In the genomic region with DNA sequence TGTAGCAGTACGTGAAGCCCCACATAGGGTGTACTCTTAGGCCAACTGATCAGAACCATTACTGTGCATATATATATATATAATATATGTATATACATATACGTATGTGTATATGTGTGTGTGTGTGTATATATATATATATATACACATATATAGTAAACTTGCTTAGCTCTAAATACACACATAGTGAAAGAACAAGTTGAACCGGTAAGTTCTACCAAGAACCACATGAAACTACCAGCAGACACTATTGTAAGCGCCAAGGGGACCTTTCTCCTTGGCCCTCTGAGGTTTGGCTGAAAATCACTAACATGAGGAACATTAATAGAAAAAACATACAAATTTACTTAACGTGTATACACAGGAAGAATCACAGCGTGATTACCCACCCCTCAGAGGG, we compare ENCODE assay signal across 11 cellular contexts. TPM values are rescaled to one million over a fixed set of nuclear protein-coding genes. Genes with fewer than 3 reads are reported as not detected.
DNase-seq lines count a peak whose midpoint lies in the region; ATAC-seq, FAIRE-seq and TF ChIP-seq lines count a peak whose summit lies in the region.
"Had no signal": no experiment of that assay in that cellular context is flagged by ENCODE, and none has a peak within 500 bp of the region (broad histone marks: within the 10 kb centered on the region; RNA-seq: fewer than 3 reads in every experiment).

No MANE protein-coding gene starts in this region.

- no peak for TF ChIP-seq POLR2A in GM12878 (IDR thresholded peaks at IDR 0.05; ENCODE audit: low read depth, low read length)
- TF ChIP-seq POLR2A in HepG2 (IDR thresholded peaks at IDR 0.05; ENCODE audit: insufficient read depth in 1 of 2, low read depth in 2 of 2, low read length in 2 of 2): no peak

- H4K20me1 ChIP-seq in GM12878 (ENCODE audit: control insufficient read depth, insufficient read depth): no peaks in the 10 kb centered on the region
- H4K20me1 ChIP-seq in HepG2 (ENCODE audit: insufficient read depth, low read length): peaks cover 20% of the 10 kb centered on the region

- H3K4me2 ChIP-seq in GM12878 (ENCODE audit: control insufficient read depth, insufficient read depth) (peak overlapping the region; percentile 86), HepG2 (ENCODE audit: low read depth, low read length) (peak overlapping the region; percentile 93)

- BruUV-seq in GM12878 (replicated peaks; lab: Mats Ljungman, UMichigan) (no TSS peak), HepG2 (replicated peaks; lab: Mats Ljungman, UMichigan) (no TSS peak)

- POLR2A ChIA-PET in GM12878 (lab: Charles Lee): interaction anchor here (1.4 kb wide), 1 partner anchor 496 kb away, joined by 5 read pairs; no protein-coding TSS in a partner anchor
- POLR2A ChIA-PET in HepG2 (lab: Yijun Ruan, JAX): no interaction called here
- POLR2A ChIA-PET in GM10248 (lab: Yijun Ruan, JAX): no interaction called here

- H3K79me2 ChIP-seq in ACC112 (ENCODE audit: control insufficient read depth, insufficient read depth, low read length, unreplicated experiment) (peaks cover 47% of the 10 kb centered on the region), GM12878 (ENCODE audit: control insufficient read depth, insufficient read depth, low read length) (peaks cover 55% of the 10 kb centered on the region), HepG2 (ENCODE audit: insufficient read depth, low read length) (peaks cover 44% of the 10 kb centered on the region)

- no peak for FAIRE-seq in GM12878 (lab: Jason Lieb, UNC)
- FAIRE-seq in HepG2 (lab: Jason Lieb, UNC): no peak

- H3K9ac ChIP-seq in GM12878 (ENCODE audit: control insufficient read depth, insufficient read depth, low read length) (peak overlapping the region; percentile 90), HepG2 (ENCODE audit: insufficient read depth, low read depth, low read length) (peak overlapping the region; percentile 93)

- TF ChIP-seq RAD21 in GM12878 (IDR thresholded peaks at IDR 0.05; ENCODE audit: insufficient read depth, low read depth, low read length) (no peak), HepG2 (CRISPR knock-in tag; IDR thresholded peaks at IDR 0.05) (no peak)

- RAD21 ChIA-PET in GM12878 (lab: Charles Lee; ENCODE audit: unreplicated experiment): interaction anchor here (0.6 to 4.8 kb wide), 7 partner anchors 237 to 531 kb away, joined by 3 to 83 read pairs (median 5); partner anchors contain the start of gene RXFP3

- TF ChIP-seq EP300 in GM12878 (IDR thresholded peaks at IDR 0.05; ENCODE audit: borderline replicate concordance in 1 of 2, control insufficient read depth in 1 of 2, low read depth in 2 of 2, low read length in 2 of 2) (no peak), HepG2 (IDR thresholded peaks at IDR 0.05; ENCODE audit: low read depth in 2 of 2, low read length in 2 of 2) (no peak), HepG2 (CRISPR knock-in tag; IDR thresholded peaks at IDR 0.05; ENCODE audit: borderline replicate concordance) (no peak)

- ATAC-seq in GM12878 (no peak), HepG2 (no peak), HG03521 (IDR thresholded peaks at IDR 0.05; ENCODE audit: unreplicated experiment) (no peak)
- ATAC-seq: activated T-cell treated with anti-CD3 and anti-CD28 coated beads, Interleukin-2, amount 50 U/mL, for 4 hours had no signal

- H3K27ac ChIP-seq in ACC112 (ENCODE audit: low read depth, low read length) (0 out of 2 replicates have a peak overlapping the region, but pooled peaks have one; percentile 79), HL-60 (replicated peaks) (no peak overlapping the region), GM12878 (ENCODE audit: control insufficient read depth, insufficient read depth) (peak overlapping the region; percentile 92), HepG2 (ENCODE audit: extremely low read length, insufficient read depth, low read length) (no peak overlapping the region)

- no peak for TF ChIP-seq CTCF in HL-60 (IDR thresholded peaks at IDR 0.05; ENCODE audit: insufficient read depth, low read length)
- TF ChIP-seq CTCF in GM12878 (IDR thresholded peaks at IDR 0.05 in 2 of 3, conservative IDR thresholded peaks at IDR 0.05 in 1 of 3; ENCODE audit: control insufficient read depth in 2 of 3, extremely low read depth in 1 of 3, insufficient read depth in 1 of 3, low read depth in 3 of 3, low read length in 3 of 3): no peak
- TF ChIP-seq CTCF in HepG2 (CRISPR knock-in tag; IDR thresholded peaks at IDR 0.05): no peak
- TF ChIP-seq CTCF in GM10248 (IDR thresholded peaks at IDR 0.05; ENCODE audit: control extremely low read depth, extremely low read depth, low read depth, missing control alignments): no peak

- H3K4me3 ChIP-seq in ACC112 (ENCODE audit: low read depth, low read length): peak overlapping the region; percentile 82
- peak overlapping the region; percentile 95 for H3K4me3 ChIP-seq in HL-60 (replicated peaks; ENCODE audit: insufficient read depth, low read length)
- peak overlapping the region; percentile 96 for H3K4me3 ChIP-seq in GM12878
- peak overlapping the region; percentile 84 to 96 (median 91); a peak in 5 of 6 replicates for H3K4me3 ChIP-seq in HepG2 (replicated peaks in 1 of 3; ENCODE audit: insufficient read depth in 1 of 3, low read depth in 2 of 3, low read length in 3 of 3)

- DNase-seq in HL-60 (ENCODE audit: low read depth in 1 of 2, low spot score in 1 of 2): no peak
- DNase-seq in GM12878 (ENCODE audit: low read depth, low spot score): no peak
- DNase-seq in HepG2 (ENCODE audit: low spot score): no peak
- no peak for DNase-seq in activated gamma-delta T cell (lab: John Stamatoyannopoulos, UW)
- no peak for DNase-seq in GM10248 (ENCODE audit: extremely low spot score)
- DNase-seq in GDM1 (lab: John Stamatoyannopoulos, UW): no peak
- DNase-seq: activated T-cell treated with anti-CD3 and anti-CD28 coated beads, Interleukin-2, amount 50 U/mL, for 4 hours; NCI-H82; T-helper 9 cell had no signal

- intact Hi-C loops in GM12878 (cut with micrococcal nuclease; ENCODE audit: unreplicated experiment) (loop anchor here (5.0 kb wide), 1 partner anchor 1028 kb away; no protein-coding TSS in a partner anchor), HepG2 (cut with micrococcal nuclease; ENCODE audit: unreplicated experiment) (no loop called here)

- H3K4me1 ChIP-seq in ACC112 (ENCODE audit: control insufficient read depth, insufficient read depth, low read length, unreplicated experiment) (peaks cover 6% of the 10 kb centered on the region), GM12878 (ENCODE audit: control insufficient read depth, insufficient read depth, low read length) (no peaks in the 10 kb centered on the region), HepG2 (ENCODE audit: insufficient read depth, low read length) (peaks cover 30% of the 10 kb centered on the region)

- 89% methylated on average over 6 of the region's 6 CpGs for whole genome bisulfite sequencing in GM12878 (ENCODE audit: insufficient coverage, insufficient replicate concordance, low lambda C conversion rate, missing lambda C conversion rate)
- WGBS in HepG2 (ENCODE audit: low lambda C conversion rate): 56% methylated on average over 6 of the region's 6 CpGs

- SMC1A ChIA-PET in GM12878 (lab: Charles Lee; ENCODE audit: uncharacterized antibody, unreplicated experiment): interaction anchor here (1.0 to 5.0 kb wide), 11 partner anchors 10 to 531 kb away, joined by 3 to 65 read pairs (median 4); partner anchors contain the start of gene RXFP3

- in situ Hi-C loops in GM12878 (cut with MboI) (loop anchor here (25.0 kb wide), 1 partner anchor 1023 kb away; no protein-coding TSS in a partner anchor), HepG2 (cut with HindIII; ENCODE audit: extremely low pct_ligation_motif_present, low pct_unique_long_range_greater_than_20kb) (loop anchor here (5.0 kb wide), 1 partner anchor 498 kb away; the partner anchor contains the start of gene RXFP3)

- H2AFZ ChIP-seq in ACC112 (ENCODE audit: low read length, unreplicated experiment) (no peak overlapping the region), GM12878 (ENCODE audit: control insufficient read depth, low read depth, low read length) (no peak overlapping the region), HepG2 (ENCODE audit: low read length) (no peak overlapping the region)

- H3K36me3 ChIP-seq in ACC112 (ENCODE audit: insufficient read depth, low read length) (no peaks in the 10 kb centered on the region), GM12878 (ENCODE audit: control insufficient read depth in 2 of 2, insufficient read depth in 2 of 2, low read length in 1 of 2) (no peaks in the 10 kb centered on the region), HepG2 (replicated peaks in 1 of 2; ENCODE audit: control insufficient read depth in 1 of 2, insufficient read depth in 2 of 2, low read length in 2 of 2) (no peaks in the 10 kb centered on the region; a peak in 1 of 5 replicates)

- CTCF ChIA-PET in GM12878 (lab: Yijun Ruan, JAX): interaction anchor here (0.6 to 4.5 kb wide), 6 partner anchors 14 to 531 kb away, joined by 3 to 40 read pairs (median 4); no protein-coding TSS in a partner anchor
- CTCF ChIA-PET in HepG2 (lab: Yijun Ruan, JAX; ENCODE audit: low intra/inter-chr PET ratio, low total read pairs): no interaction called here
- CTCF ChIA-PET in GM10248 (lab: Yijun Ruan, JAX): interaction anchor here (1.0 to 3.7 kb wide), 3 partner anchors 496 to 531 kb away, joined by 3 to 27 read pairs (median 10); partner anchors contain the start of gene RXFP3

- H3K27me3 ChIP-seq in ACC112 (ENCODE audit: insufficient read depth, low read length) (no peaks in the 10 kb centered on the region), HL-60 (ENCODE audit: insufficient read depth, poor library complexity, severe bottlenecking) (no peaks in the 10 kb centered on the region), GM12878 (replicated peaks in 1 of 2; ENCODE audit: control insufficient read depth in 2 of 2, insufficient read depth in 2 of 2, low read length in 1 of 2) (no peaks in the 10 kb centered on the region), HepG2 (ENCODE audit: control insufficient read depth in 1 of 2, insufficient read depth in 2 of 2, low read length in 2 of 2) (no peaks in the 10 kb centered on the region; a peak in 1 of 5 replicates)

- H3K9me3 ChIP-seq in GM12878 (replicated peaks; ENCODE audit: control insufficient read depth, insufficient read depth, low read length) (no peaks in the 10 kb centered on the region), HepG2 (ENCODE audit: low read length) (no peaks in the 10 kb centered on the region)

RNA-seq across cellular contexts. Expression of gene TARS1, which starts 1.8 kb away (rescaled TPM):
- 127 and 128 TPM in 2 replicates for total RNA-seq in GM12878 (2013; cell fraction: nucleolus; rRNA removed)
- 198 and 242 TPM in 2 replicates for total RNA-seq in GM12878 (2014; rRNA removed)
- total RNA-seq in GM12878 (2014; rRNA removed; fragmentation: Illumina TruSeq; extraction: Trizol): 320 and 350 TPM in 2 replicates
- total RNA-seq in GM12878 (2021): 212 and 216 TPM in 2 replicates
- 164 TPM for polyA plus RNA-seq in GM12878 (2011; ENCODE audit: low read depth)
- polyA plus RNA-seq in GM12878 (2011; rRNA removed): 172 and 312 TPM in 2 replicates
- polyA plus RNA-seq in GM12878 (2011; cell fraction: cytosol; rRNA removed): 80.0 and 82.0 TPM in 2 replicates
- polyA plus RNA-seq in GM12878 (2011; cell fraction: nucleus; rRNA removed): 92.9 and 108 TPM in 2 replicates
- polyA plus RNA-seq in GM12878 (2012): 148 and 162 TPM in 2 replicates
- 271 and 346 TPM in 2 replicates for polyA plus RNA-seq in GM12878 (2014; fragmentation: Illumina TruSeq; extraction: Trizol)
- 100 to 1,000 TPM; 163 to 244 TPM for polyA plus RNA-seq in GM12878 (2014; fragmentation: Nextera tagmentation; extraction: Ambion mirVana)
- 170 and 210 TPM in 2 replicates for polyA plus RNA-seq in GM12878 (2014; rRNA removed)
- 100 to 1,000 TPM; 244 to 254 TPM for polyA plus RNA-seq in GM12878 (2016; fragmentation: Nextera tagmentation; extraction: Ambion mirVana)
- polyA minus RNA-seq in GM12878 (2011; rRNA and poly(A)+ RNA removed): 106 and 119 TPM in 2 replicates
- 62.0 and 73.3 TPM in 2 replicates for polyA minus RNA-seq in GM12878 (2011; cell fraction: cytosol; rRNA and poly(A)+ RNA removed)
- 37.8 and 55.5 TPM in 2 replicates for polyA minus RNA-seq in GM12878 (2011; cell fraction: nucleus; rRNA and poly(A)+ RNA removed)
- 184 and 297 TPM in 2 replicates for total RNA-seq in HepG2 (2016; rRNA removed; fragmentation: Illumina TruSeq; extraction: Trizol)
- total RNA-seq in HepG2 (2016; cell fraction: cytosol; rRNA removed; fragmentation: Illumina TruSeq; extraction: Trizol; ENCODE audit: low read depth): 24.4 and 28.1 TPM in 2 replicates
- total RNA-seq in HepG2 (2016; cell fraction: insoluble cytoplasmic fraction; rRNA removed; fragmentation: Illumina TruSeq; extraction: Trizol): 186 and 306 TPM in 2 replicates
- total RNA-seq in HepG2 (2016; cell fraction: membrane; rRNA removed; fragmentation: Illumina TruSeq; extraction: Trizol): 65.3 and 69.4 TPM in 2 replicates
- 97.4 and 105 TPM in 2 replicates for total RNA-seq in HepG2 (2016; cell fraction: nucleus; rRNA removed; fragmentation: Illumina TruSeq; extraction: Trizol)
- polyA plus RNA-seq in HepG2 (2011; rRNA removed): 70.1 and 77.0 TPM in 2 replicates
- 41.1 and 61.6 TPM in 2 replicates for polyA plus RNA-seq in HepG2 (2011; cell fraction: cytosol; rRNA removed)
- 43.0 and 52.7 TPM in 2 replicates for polyA plus RNA-seq in HepG2 (2011; cell fraction: nucleus; rRNA removed)
- polyA plus RNA-seq in HepG2 (2012): 119 and 167 TPM in 2 replicates
- polyA plus RNA-seq in HepG2 (2016; cell fraction: cytosol; fragmentation: Illumina TruSeq; extraction: Trizol; ENCODE audit: low read depth): 14.2 and 16.3 TPM in 2 replicates
- 238 and 259 TPM in 2 replicates for polyA plus RNA-seq in HepG2 (2016; cell fraction: insoluble cytoplasmic fraction; fragmentation: Illumina TruSeq; extraction: Trizol; ENCODE audit: low read depth)
- 31.2 and 35.1 TPM in 2 replicates for polyA plus RNA-seq in HepG2 (2016; cell fraction: membrane; fragmentation: Illumina TruSeq; extraction: Trizol; ENCODE audit: low read depth)
- polyA plus RNA-seq in HepG2 (2016; cell fraction: nucleus; fragmentation: Illumina TruSeq; extraction: Trizol; ENCODE audit: insufficient read depth, low read depth): 102 and 103 TPM in 2 replicates
- polyA minus RNA-seq in HepG2 (2011; rRNA and poly(A)+ RNA removed; ENCODE audit: low replicate concordance): 49.2 and 194 TPM in 2 replicates
- 74.8 and 84.1 TPM in 2 replicates for polyA minus RNA-seq in HepG2 (2011; cell fraction: cytosol; rRNA and poly(A)+ RNA removed)
- 90.4 and 149 TPM in 2 replicates for polyA minus RNA-seq in HepG2 (2011; cell fraction: nucleus; rRNA and poly(A)+ RNA removed)

Comparison
In these comparisons a context has a peak if more than half of its experiments do, and no peak if none do; other contexts are left out.
1. H3K27ac ChIP-seq: peak in ACC112 (single experiment) and GM12878 (single experiment); none in HL-60 (single experiment) and HepG2 (single experiment).
2. Peak in every context shown above with its lines, with median percentiles within 50 percentile points of each other: H3K4me3 ChIP-seq.